13 cellular contexts compared by ENCODE assay signal in the genomic region with DNA sequence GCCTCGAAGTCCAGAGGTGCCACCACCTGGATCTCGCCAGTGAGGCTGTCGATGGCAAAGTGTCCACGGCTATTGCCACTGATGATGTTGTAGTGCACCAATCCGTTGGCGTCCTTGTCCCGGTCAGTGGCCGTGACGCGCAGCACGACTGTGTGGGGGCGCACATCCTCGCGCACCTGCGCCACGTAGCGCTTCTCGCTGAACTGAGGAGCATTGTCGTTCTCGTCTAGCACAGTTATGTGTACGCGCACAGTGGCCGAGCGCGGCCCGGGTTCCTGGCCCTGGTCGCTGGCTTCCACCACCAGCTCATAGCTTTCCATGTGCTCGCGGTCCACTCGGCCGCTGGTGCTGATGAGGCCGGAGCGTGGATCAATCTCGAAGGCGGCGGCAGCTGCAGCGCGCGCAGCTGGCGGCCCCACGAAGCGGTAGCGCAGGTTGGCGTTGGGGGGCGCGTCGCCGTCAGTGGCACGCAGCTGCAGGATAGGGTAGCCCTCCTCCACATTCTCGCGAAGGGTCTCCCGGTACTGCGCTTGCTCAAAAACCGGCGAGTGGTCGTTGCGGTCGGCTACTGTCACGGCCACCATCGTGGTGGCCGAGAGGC. TPM values are rescaled to one million over a fixed set of nuclear protein-coding genes. Genes with fewer than 3 reads are reported as not detected.
DNase-seq lines count a peak whose midpoint lies in the region; ATAC-seq, FAIRE-seq and TF ChIP-seq lines count a peak whose summit lies in the region.
"Had no signal": no experiment of that assay in that cellular context is flagged by ENCODE, and none has a peak within 500 bp of the region (broad histone marks: within the 10 kb centered on the region; RNA-seq: fewer than 3 reads in every experiment).

No MANE protein-coding gene starts in this region.

- no peak for DNase-seq in A673 (ENCODE audit: low spot score)
- DNase-seq in HTR-8/SVneo (ENCODE audit: insufficient read length, low spot score) = no peak
- no peak for DNase-seq in NCI-H128 (lab: John Stamatoyannopoulos, UW; ENCODE audit: unreplicated experiment)
- no peak for DNase-seq in superior temporal gyrus (ENCODE audit: extremely low spot score)
- no peak for DNase-seq in KBM-7
- DNase-seq: NCI-H1092 treated with DMSO at 0.1 percent for 48 hours, NCI-H446 treated with DMSO at 0.1 percent for 48 hours had no signal

- H3F3A ChIP-seq in neural cell (ENCODE audit: insufficient read depth, low read length, poor library complexity, severe bottlenecking) = no peaks in the 10 kb centered on the region

- H3K79me2 ChIP-seq in neural cell (replicated peaks; ENCODE audit: insufficient read depth, low read length) = peaks cover 36% of the 10 kb centered on the region

- BruUV-seq in A673 (replicated peaks; lab: Mats Ljungman, UMichigan) = no TSS peak

- POLR2A ChIA-PET in A673 (lab: Charles Lee; ENCODE audit: low non-redundant PET) = no interaction called here

- TF ChIP-seq CTCF in A673 (conservative IDR thresholded peaks at IDR 0.05; ENCODE audit: low read depth, low read length) = no peak
- no peak for TF ChIP-seq CTCF in neural cell (IDR thresholded peaks at IDR 0.05; ENCODE audit: poor library complexity, severe bottlenecking)

- no peak for ATAC-seq in GM18498 (IDR thresholded peaks at IDR 0.05; ENCODE audit: unreplicated experiment)

- H2AFZ ChIP-seq in neural cell (ENCODE audit: low read depth, low read length) = no peak overlapping the region

- peak; percentile 44 for FAIRE-seq in HTR-8/SVneo (lab: Jason Lieb, UNC)

- H3K4me3 ChIP-seq in A673 (ENCODE audit: low read depth, low read length, poor library complexity, severe bottlenecking) = peak overlapping the region; percentile 40
- no peak overlapping the region for H3K4me3 ChIP-seq in endocrine pancreas (ENCODE audit: control insufficient read depth, insufficient read depth, low read length)
- peak overlapping the region; percentile 73 for H3K4me3 ChIP-seq in neural cell (ENCODE audit: low read length)

- intact Hi-C loops in A673 (cut with micrococcal nuclease; ENCODE audit: unreplicated experiment) = no loop called here

- H3K4me2 ChIP-seq in neural cell (ENCODE audit: low read length) = no peak overlapping the region

- H3K9me3 ChIP-seq in A673 (ENCODE audit: low read depth, low read length, poor library complexity, severe bottlenecking) (no peaks in the 10 kb centered on the region), endocrine pancreas (ENCODE audit: control insufficient read depth, low read length) (no peaks in the 10 kb centered on the region), neural cell (ENCODE audit: low read length) (peaks cover 37% of the 10 kb centered on the region)
- H3K9me3 ChIP-seq: Peyer's patch had no signal

- in situ Hi-C loops in KBM-7 (cut with MboI; ENCODE audit: low pct_unique_long_range_greater_than_20kb, low sequenced_read_pairs) = no loop called here

- no peaks in the 10 kb centered on the region for H3K36me3 ChIP-seq in A673 (ENCODE audit: insufficient read depth, low read length, poor library complexity, severe bottlenecking)
- no peaks in the 10 kb centered on the region for H3K36me3 ChIP-seq in endocrine pancreas (ENCODE audit: control insufficient read depth, insufficient read depth, low read length)
- peaks cover 49% of the 10 kb centered on the region for H3K36me3 ChIP-seq in neural cell (ENCODE audit: insufficient read depth, low read length)
- H3K36me3 ChIP-seq: Peyer's patch had no signal

- H4K20me1 ChIP-seq in neural cell (ENCODE audit: insufficient read depth) = no peaks in the 10 kb centered on the region

- H3K27me3 ChIP-seq in A673 (replicated peaks; ENCODE audit: insufficient read depth, low read depth, low read length, poor library complexity) (no peaks in the 10 kb centered on the region), endocrine pancreas (ENCODE audit: control insufficient read depth, insufficient read depth, low read length) (no peaks in the 10 kb centered on the region), neural cell (ENCODE audit: insufficient read depth, low read depth, low read length) (no peaks in the 10 kb centered on the region)

- no peak for TF ChIP-seq EP300 in neural cell (conservative IDR thresholded peaks at IDR 0.05; ENCODE audit: poor library complexity, severe bottlenecking)

- H3K4me1 ChIP-seq in A673 (ENCODE audit: insufficient read depth, low read length, poor library complexity, severe bottlenecking) = no peaks in the 10 kb centered on the region
- no peaks in the 10 kb centered on the region for H3K4me1 ChIP-seq in endocrine pancreas (ENCODE audit: control insufficient read depth, insufficient read depth, low read length)

- no peaks in the 10 kb centered on the region for H3K9me2 ChIP-seq in neural cell (ENCODE audit: insufficient read depth, low read length)

- TF ChIP-seq RAD21 in neural cell (conservative IDR thresholded peaks at IDR 0.05) = no peak

- H3K9ac ChIP-seq in endocrine pancreas (ENCODE audit: control insufficient read depth, insufficient read depth, low read length) = peak overlapping the region; percentile 8
- no peak overlapping the region for H3K9ac ChIP-seq in neural cell (ENCODE audit: low read length)

- H3K27ac ChIP-seq in A673 (ENCODE audit: low read depth, low read length, poor library complexity, severe bottlenecking) = no peak overlapping the region
- no peak overlapping the region for H3K27ac ChIP-seq in neural cell (ENCODE audit: low read length)
- H3K27ac ChIP-seq: Peyer's patch had no signal

- CTCF ChIA-PET in A673 (lab: Charles Lee) = no interaction called here

TF ChIP-seq in neural cell, 6 proteins besides CTCF, POLR2A, EP300 and RAD21:
- TF ChIP-seq MXI1 (conservative IDR thresholded peaks at IDR 0.05; ENCODE audit: poor library complexity, severe bottlenecking) = no peak
- TF ChIP-seq POLR2AphosphoS5 (IDR thresholded peaks at IDR 0.05) = no peak
- TF ChIP-seq TAF1 (IDR thresholded peaks at IDR 0.05; ENCODE audit: low read depth) = no peak
- no peak for TF ChIP-seq SMC3 (conservative IDR thresholded peaks at IDR 0.05; ENCODE audit: poor library complexity)
- TF ChIP-seq, protein P1, sequence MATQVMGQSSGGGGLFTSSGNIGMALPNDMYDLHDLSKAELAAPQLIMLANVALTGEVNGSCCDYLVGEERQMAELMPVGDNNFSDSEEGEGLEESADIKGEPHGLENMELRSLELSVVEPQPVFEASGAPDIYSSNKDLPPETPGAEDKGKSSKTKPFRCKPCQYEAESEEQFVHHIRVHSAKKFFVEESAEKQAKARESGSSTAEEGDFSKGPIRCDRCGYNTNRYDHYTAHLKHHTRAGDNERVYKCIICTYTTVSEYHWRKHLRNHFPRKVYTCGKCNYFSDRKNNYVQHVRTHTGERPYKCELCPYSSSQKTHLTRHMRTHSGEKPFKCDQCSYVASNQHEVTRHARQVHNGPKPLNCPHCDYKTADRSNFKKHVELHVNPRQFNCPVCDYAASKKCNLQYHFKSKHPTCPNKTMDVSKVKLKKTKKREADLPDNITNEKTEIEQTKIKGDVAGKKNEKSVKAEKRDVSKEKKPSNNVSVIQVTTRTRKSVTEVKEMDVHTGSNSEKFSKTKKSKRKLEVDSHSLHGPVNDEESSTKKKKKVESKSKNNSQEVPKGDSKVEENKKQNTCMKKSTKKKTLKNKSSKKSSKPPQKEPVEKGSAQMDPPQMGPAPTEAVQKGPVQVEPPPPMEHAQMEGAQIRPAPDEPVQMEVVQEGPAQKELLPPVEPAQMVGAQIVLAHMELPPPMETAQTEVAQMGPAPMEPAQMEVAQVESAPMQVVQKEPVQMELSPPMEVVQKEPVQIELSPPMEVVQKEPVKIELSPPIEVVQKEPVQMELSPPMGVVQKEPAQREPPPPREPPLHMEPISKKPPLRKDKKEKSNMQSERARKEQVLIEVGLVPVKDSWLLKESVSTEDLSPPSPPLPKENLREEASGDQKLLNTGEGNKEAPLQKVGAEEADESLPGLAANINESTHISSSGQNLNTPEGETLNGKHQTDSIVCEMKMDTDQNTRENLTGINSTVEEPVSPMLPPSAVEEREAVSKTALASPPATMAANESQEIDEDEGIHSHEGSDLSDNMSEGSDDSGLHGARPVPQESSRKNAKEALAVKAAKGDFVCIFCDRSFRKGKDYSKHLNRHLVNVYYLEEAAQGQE (IDR thresholded peaks at IDR 0.05; ENCODE audit: borderline replicate concordance) = no peak
- no peak for TF ChIP-seq EZH2 (IDR thresholded peaks at IDR 0.05; ENCODE audit: borderline replicate concordance, insufficient read depth, low read length, poor library complexity, severe bottlenecking)

RNA-seq across cellular contexts. Expression of a gene that starts 1.8 kb away (rescaled TPM):
- 1.2 and 2.1 TPM in 2 replicates for total RNA-seq in A673 (2021)
- polyA plus RNA-seq in neural cell = 54.9 and 65.5 TPM in 2 replicates
- 104 and 118 TPM in 2 replicates for polyA minus RNA-seq in neural cell

RNA-seq across cellular contexts. Expression of a gene that starts 24.8 kb away (rescaled TPM):
- total RNA-seq in A673 (2021) = 15.0 and 18.8 TPM in 2 replicates
- polyA plus RNA-seq in neural cell = 19.0 and 29.3 TPM in 2 replicates
- polyA minus RNA-seq in neural cell = 11.0 and 16.6 TPM in 2 replicates

RNA-seq across cellular contexts. Expression of a gene that starts 25.6 kb away (rescaled TPM):
- total RNA-seq in A673 (2021) = 11.8 and 12.6 TPM in 2 replicates
- polyA plus RNA-seq in neural cell = 23.6 and 25.7 TPM in 2 replicates
- 9.4 and 9.7 TPM in 2 replicates for polyA minus RNA-seq in neural cell

RNA-seq across cellular contexts. Expression of a gene that starts 39.3 kb away (rescaled TPM):
- 0.50 TPM in 1 of 2 replicates, not detected in the other for total RNA-seq in A673 (2021)
- polyA plus RNA-seq in neural cell = 0.52 TPM in 1 of 2 replicates, not detected in the other
- polyA minus RNA-seq in neural cell = not detected in 2 replicates
- total RNA-seq: activated naive CD4-positive, alpha-beta T cell treated with anti-CD3 and anti-CD28 coated beads for 36 hours; H4; Peyer's patch had no signal

RNA-seq across cellular contexts. Expression of a gene that starts 51.5 kb away (rescaled TPM):
- 189 and 215 TPM in 2 replicates for total RNA-seq in A673 (2021)
- 267 and 333 TPM in 2 replicates for polyA plus RNA-seq in neural cell
- polyA minus RNA-seq in neural cell = 166 and 240 TPM in 2 replicates
